Comparison of ENCODE assay signal across 8 cellular contexts in genomic region chr1:26787706-26788514, GRCh38. TPM values are rescaled to one million over a fixed set of nuclear protein-coding genes. Genes with fewer than 3 reads are reported as not detected.
A peak's percentile ranks its signal among the peaks of the same experiment; 100 is the strongest.
DNase-seq lines count a peak whose midpoint lies in the region; TF ChIP-seq lines count a peak whose summit lies in the region.

Gene PIGV, plus strand, starts transcription at chr1:26787950. Its CDS starts 2,866 bp downstream, at chr1:26790816.

- H3K9me2 ChIP-seq in Loucy (replicated peaks; ENCODE audit: low read depth, low read length) = no peaks in the 10 kb centered on the region

- peak within 1 kb of the TSS; percentile 81 for H3K4me3 ChIP-seq in Loucy (ENCODE audit: low read length, poor library complexity, severe bottlenecking)
- peak within 1 kb of the TSS; percentile 78 for H3K4me3 ChIP-seq in fibroblast of villous mesenchyme (ENCODE audit: low read depth, low read length)
- H3K4me3 ChIP-seq in neural progenitor cell = peak within 1 kb of the TSS; percentile 61

- H3K9me3 ChIP-seq in Loucy (ENCODE audit: insufficient read depth, low read depth, low read length) (no peaks in the 10 kb centered on the region), neural progenitor cell (ENCODE audit: low read depth) (no peaks in the 10 kb centered on the region)

- peaks cover 7% of the 10 kb centered on the region for H3K27me3 Mint-ChIP-seq in neural progenitor cell (ENCODE audit: insufficient read depth, low read depth)

- H3K4me1 ChIP-seq in Loucy (ENCODE audit: insufficient read depth, low read length, poor library complexity, severe bottlenecking) (peaks cover 79% of the 10 kb centered on the region), neural progenitor cell (peaks cover 33% of the 10 kb centered on the region)

- H3K9me3 Mint-ChIP-seq in neural progenitor cell = no peaks in the 10 kb centered on the region

- H2AFZ ChIP-seq in Loucy (ENCODE audit: low read length) (peak within 1 kb of the TSS; percentile 88), neural progenitor cell (replicated peaks) (peak within 1 kb of the TSS; percentile 74)

- peaks cover 62% of the 10 kb centered on the region for H3K4me1 Mint-ChIP-seq in neural progenitor cell

- peak; percentile 95 for TF ChIP-seq POLR2A in Raji (IDR thresholded peaks at IDR 0.05; ENCODE audit: insufficient read depth, low read depth, low read length)

- H3K79me2 ChIP-seq in Loucy (ENCODE audit: insufficient read depth, low read length) (peaks cover 34% of the 10 kb centered on the region), neural progenitor cell (ENCODE audit: low read depth) (peaks cover 11% of the 10 kb centered on the region)

- H3K36me3 Mint-ChIP-seq in neural progenitor cell = no peaks in the 10 kb centered on the region

- no peaks in the 10 kb centered on the region for H3K27me3 ChIP-seq in Loucy (ENCODE audit: insufficient read depth, low read length, poor library complexity, severe bottlenecking)
- no peaks in the 10 kb centered on the region for H3K27me3 ChIP-seq in neural progenitor cell

- H3F3A ChIP-seq in Loucy (ENCODE audit: low read depth) = peaks cover 14% of the 10 kb centered on the region
- peaks cover 58% of the 10 kb centered on the region for H3F3A ChIP-seq in neural progenitor cell (ENCODE audit: low read depth)

- H3K9ac ChIP-seq in Loucy (ENCODE audit: low read depth, low read length, poor library complexity, severe bottlenecking) = peak within 1 kb of the TSS; percentile 99
- H3K9ac ChIP-seq in neural progenitor cell = peak within 1 kb of the TSS; percentile 61

- H3K27ac Mint-ChIP-seq in neural progenitor cell = peak within 1 kb of the TSS; percentile 100

- H4K20me1 ChIP-seq in Loucy (ENCODE audit: insufficient read depth, low read length, poor library complexity, severe bottlenecking) (peaks cover 4% of the 10 kb centered on the region), neural progenitor cell (ENCODE audit: low read depth) (peaks cover 10% of the 10 kb centered on the region)

- peaks cover under 1% of the 10 kb centered on the region; the same call in 1 of the 2 replicates for H3K36me3 ChIP-seq in Loucy (ENCODE audit: insufficient read depth, low read length)
- no peaks in the 10 kb centered on the region for H3K36me3 ChIP-seq in neural progenitor cell

- H3K4me2 ChIP-seq in Loucy (ENCODE audit: low read depth, low read length, poor library complexity, severe bottlenecking) (peak within 1 kb of the TSS; percentile 99), neural progenitor cell (peak within 1 kb of the TSS; percentile 87)

- peak within 1 kb of the TSS; percentile 96 for H3K4me3 Mint-ChIP-seq in neural progenitor cell

- peak; percentile 86 for DNase-seq in EL
- DNase-seq in GOT3 (lab: John Stamatoyannopoulos, UW) = peak; percentile 77
- peak; percentile 84 for DNase-seq in activated effector memory CD4-positive, alpha-beta T cell treated with Interleukin-2 at 50 U/mL for 16 hours
- peak; percentile 79 for DNase-seq in fibroblast of villous mesenchyme (ENCODE audit: low read depth)
- peak; percentile 95 for DNase-seq in neural progenitor cell (ENCODE audit: low spot score)
- peak; percentile 64 for DNase-seq in stromal cell of bone marrow (ENCODE audit: low read depth)

- TF ChIP-seq CTCF in Loucy (conservative IDR thresholded peaks at IDR 0.05; ENCODE audit: low read length) (no peak), fibroblast of villous mesenchyme (IDR thresholded peaks at IDR 0.05; ENCODE audit: insufficient read depth, low read depth, low read length) (no peak), neural progenitor cell (IDR thresholded peaks at IDR 0.05) (no peak)

- peak within 1 kb of the TSS; percentile 84 for H3K27ac ChIP-seq in neural progenitor cell

RNA-seq across cellular contexts. Expression of gene PIGV, which starts in this region (rescaled TPM):
- total RNA-seq in fibroblast of villous mesenchyme = 10.3 and 16.8 TPM in 2 replicates
- 19.4 and 19.7 TPM in 2 replicates for total RNA-seq in neural progenitor cell (ENCODE audit: low replicate concordance)

Comparison
In these comparisons a context has a peak if more than half of its experiments do, and no peak if none do; other contexts are left out.
1. Peak in every context shown above with its lines: DNase-seq, H3K4me3 ChIP-seq and H3K27ac ChIP-seq.